ENCODE assay signal across 9 cellular contexts in genomic region chr19:12890299-12890786, GRCh38. TPM values are rescaled to one million over a fixed set of nuclear protein-coding genes. Genes with fewer than 3 reads are reported as not detected.
A peak's percentile ranks its signal among the peaks of the same experiment; 100 is the strongest.
DNase-seq lines count a peak whose midpoint lies in the region; ATAC-seq, FAIRE-seq and TF ChIP-seq lines count a peak whose summit lies in the region.
"Not testable (repeated sequence)": the region's sequence is repeated elsewhere in the genome, so short reads cannot be mapped to it uniquely, and the experiment has no call there.
"Had no signal": no experiment of that assay in that cellular context is flagged by ENCODE, and none has a peak within 500 bp of the region (broad histone marks: within the 10 kb centered on the region; RNA-seq: fewer than 3 reads in every experiment).

No MANE protein-coding gene starts in this region.

- H3K9ac ChIP-seq in KMS-11, result not testable (repeated sequence)
- H3K9ac ChIP-seq in astrocyte (ENCODE audit: low read length), result peak overlapping the region; percentile 33

- H3K4me3 Mint-ChIP-seq in astrocyte (ENCODE audit: unreplicated experiment), result peak overlapping the region; percentile 97

- not testable (repeated sequence) for H3K36me3 ChIP-seq in KMS-11 (ENCODE audit: insufficient read depth); astrocyte (ENCODE audit: insufficient read depth, low read length); lung (ENCODE audit: control insufficient read depth in 2 of 2, insufficient read depth in 2 of 2, low read length in 2 of 2)
- H3K36me3 ChIP-seq in esophagus muscularis mucosa, result peaks cover 13 to 27% (median 26%) of the 10 kb centered on the region in 4 donors
- H3K36me3 ChIP-seq in psoas muscle (ENCODE audit: insufficient read depth in 1 of 2, low read depth in 1 of 2), result peaks cover 0 to 24% of the 10 kb centered on the region in 2 donors
- peaks cover 0 to 19% (median 11%) of the 10 kb centered on the region in 4 donors for H3K36me3 ChIP-seq in upper lobe of left lung

- 34% methylated on average over 10 of the region's 10 CpGs for WGBS in esophagus muscularis mucosa
- 34 to 36% methylated on average over 9 to 10 of the region's 10 CpGs for WGBS in lung, 2 donors
- 29 to 38% (median 32%) methylated on average over 10 of the region's 10 CpGs for WGBS in psoas muscle, 3 donors
- WGBS in upper lobe of left lung, 2 donors, result 27 to 35% methylated on average over 10 of the region's 10 CpGs

- H4K20me1 ChIP-seq in KMS-11 (ENCODE audit: insufficient read depth); astrocyte (ENCODE audit: insufficient read depth, low read length): not testable (repeated sequence)

- not testable (repeated sequence) for TF ChIP-seq POLR2A in esophagus muscularis mucosa (IDR thresholded peaks at IDR 0.05; ENCODE audit: low read depth)
- peak in 1 of 4 donors; percentile 10 for TF ChIP-seq POLR2A in upper lobe of left lung (IDR thresholded peaks at IDR 0.05)

- H3K4me1 Mint-ChIP-seq in astrocyte (ENCODE audit: low read depth, unreplicated experiment), result not testable (repeated sequence)

- H3K27me3 Mint-ChIP-seq in astrocyte (ENCODE audit: low read depth, unreplicated experiment), result peaks cover 20% of the 10 kb centered on the region

- H3K27me3 ChIP-seq in KMS-11 (ENCODE audit: insufficient read depth, low read depth); astrocyte (ENCODE audit: insufficient read depth, low read length); lung (ENCODE audit: control insufficient read depth, insufficient read depth); psoas muscle (ENCODE audit: insufficient read depth in 3 of 3, low read length in 2 of 3); upper lobe of left lung: not testable (repeated sequence)
- H3K27me3 ChIP-seq in esophagus muscularis mucosa, result peaks cover 0 to 22% (median 9%) of the 10 kb centered on the region in 4 donors

- H3K27ac ChIP-seq in KMS-11; astrocyte (ENCODE audit: low read depth, low read length): not testable (repeated sequence)
- H3K27ac ChIP-seq in VCaP (peak overlapping the region; percentile 56), esophagus muscularis mucosa (replicated peaks in 1 of 4) (peak overlapping the region; percentile 55 to 91 (median 80)), lung (ENCODE audit: low read depth in 1 of 2, low read length in 1 of 2) (peak overlapping the region; percentile 77 to 84), psoas muscle (peak overlapping the region; percentile 23), upper lobe of left lung (peak overlapping the region in 3 of 4 donors; percentile 40 to 82 (median 81))

- H3K4me3 ChIP-seq in KMS-11 (IDR thresholded peaks at IDR 0.05; ENCODE audit: insufficient read depth, low read depth, low read length); lung: not testable (repeated sequence)
- peak overlapping the region; percentile 49 for H3K4me3 ChIP-seq in astrocyte (ENCODE audit: insufficient read depth, low read depth, low read length)
- peak overlapping the region; percentile 27 to 98 (median 91) for H3K4me3 ChIP-seq in esophagus muscularis mucosa
- peak overlapping the region; percentile 98 for H3K4me3 ChIP-seq in psoas muscle
- H3K4me3 ChIP-seq in upper lobe of left lung, result peak overlapping the region in 3 of 4 donors; percentile 67 to 93 (median 82)

- FAIRE-seq in astrocyte (lab: Jason Lieb, UNC), result not testable (repeated sequence)

- not testable (repeated sequence) for H3K9me3 ChIP-seq in astrocyte (ENCODE audit: insufficient read depth, low read depth, low read length); esophagus muscularis mucosa; lung (ENCODE audit: control insufficient read depth in 2 of 2, insufficient read depth in 1 of 2, low read length in 1 of 2); psoas muscle; upper lobe of left lung

- H2AFZ ChIP-seq in KMS-11 (ENCODE audit: low read depth) (peak overlapping the region; percentile 39; the same call in 1 of the 2 replicates), astrocyte (ENCODE audit: low read depth, low read length) (peak overlapping the region; percentile 56)

- H3K27ac Mint-ChIP-seq in astrocyte (ENCODE audit: unreplicated experiment), result not testable (repeated sequence)

- peak; percentile 68 for DNase-seq in DMS79 (lab: John Stamatoyannopoulos, UW)
- not testable (repeated sequence) for DNase-seq in astrocyte (ENCODE audit: low read depth); esophagus muscularis mucosa (ENCODE audit: extremely low spot score); lung (ENCODE audit: low spot score); psoas muscle; upper lobe of left lung

- H3K9me3 Mint-ChIP-seq in astrocyte (ENCODE audit: unreplicated experiment), result not testable (repeated sequence)

- H3K4me1 ChIP-seq in KMS-11 (ENCODE audit: low read depth, poor library complexity, severe bottlenecking) (peaks cover 18% of the 10 kb centered on the region), astrocyte (ENCODE audit: insufficient read depth, low read length) (peaks cover 10% of the 10 kb centered on the region), esophagus muscularis mucosa (peaks cover 22 to 32% (median 30%) of the 10 kb centered on the region in 4 donors), lung (ENCODE audit: control insufficient read depth in 2 of 2, insufficient read depth in 2 of 2, low read length in 2 of 2) (peaks cover 0 to 12% of the 10 kb centered on the region in 2 donors), upper lobe of left lung (peaks cover 24 to 33% (median 29%) of the 10 kb centered on the region in 4 donors)
- H3K4me1 ChIP-seq in psoas muscle, result not testable (repeated sequence)

- not testable (repeated sequence) for ATAC-seq in lung (ENCODE audit: insufficient read depth, low FRiP score); psoas muscle; upper lobe of left lung (ENCODE audit: low FRiP score in 2 of 2)

- TF ChIP-seq CTCF in KMS-11 (conservative IDR thresholded peaks at IDR 0.05; ENCODE audit: low read depth, low read length); VCaP (conservative IDR thresholded peaks at IDR 0.05); astrocyte (IDR thresholded peaks at IDR 0.05; ENCODE audit: insufficient read depth, low read depth, low read length); esophagus muscularis mucosa (IDR thresholded peaks at IDR 0.05); lung (IDR thresholded peaks at IDR 0.05; ENCODE audit: control extremely low read depth, extremely low read depth); psoas muscle (IDR thresholded peaks at IDR 0.05); upper lobe of left lung (IDR thresholded peaks at IDR 0.05): not testable (repeated sequence)

- peak overlapping the region; percentile 27; the same call in 1 of the 2 replicates for H3K4me2 ChIP-seq in KMS-11
- peak overlapping the region; percentile 98 for H3K4me2 ChIP-seq in astrocyte (ENCODE audit: low read length)

- intact Hi-C loops in esophagus muscularis mucosa (cut with DNase I), result not testable (repeated sequence)
- intact Hi-C loops in psoas muscle (cut with DNase I), result loop anchor here in 1 of 2 donors (5.0 kb wide), 1 partner anchor 67 kb away; the partner anchor contains the start of gene GADD45GIP1

- not testable (repeated sequence) for TF ChIP-seq EP300 in esophagus muscularis mucosa (IDR thresholded peaks at IDR 0.05); upper lobe of left lung (IDR thresholded peaks at IDR 0.05)

- not testable (repeated sequence) for H3K79me2 ChIP-seq in KMS-11 (ENCODE audit: insufficient read depth, low read depth); astrocyte (ENCODE audit: insufficient read depth, low read length)

- H3K36me3 Mint-ChIP-seq in astrocyte (ENCODE audit: low read depth, unreplicated experiment), result not testable (repeated sequence)

RNA-seq across cellular contexts. Expression of gene GCDH, which starts 0.6 kb away (rescaled TPM):
- total RNA-seq in astrocyte (15.5 and 17.5 TPM in 2 replicates), esophagus muscularis mucosa (10 to 100 TPM; 36.1 to 63.6 (median 52.9) TPM), lung (10 to 100 TPM; 24.0 to 31.3 TPM), psoas muscle (10 to 100 TPM; 18.9 to 45.2 (median 31.2) TPM), upper lobe of left lung (10 to 100 TPM; 19.3 to 47.1 (median 33.3) TPM)
- polyA plus RNA-seq in lung (10 to 100 TPM; 15.6 to 33.8 TPM), psoas muscle (10 to 100 TPM; 21.1 to 28.8 (median 21.9) TPM)

RNA-seq across cellular contexts. Expression of gene KLF1, which starts 3.3 kb away (rescaled TPM):
- total RNA-seq in astrocyte (0.17 TPM in 1 of 2 replicates, not detected in the other), esophagus muscularis mucosa (not detected), lung (1 to 10 TPM in 1 of 2 donors, under 1 TPM in 1; 0.28 to 3.0 TPM), psoas muscle (under 1 TPM in 2 of 4 donors, not detected in 2; 0.34 to 0.37 TPM), upper lobe of left lung (under 1 TPM in 4 of 6 donors, not detected in 2; 0.17 to 0.89 (median 0.42) TPM)
- polyA plus RNA-seq in lung (under 1 TPM; 0.26 to 0.61 TPM), psoas muscle (under 1 TPM in 1 of 3 donors, not detected in 2; 0.18 TPM)
- polyA plus RNA-seq: pancreas had no signal

RNA-seq across cellular contexts. Expression of gene DNASE2, which starts 9.1 kb away (rescaled TPM):
- total RNA-seq in astrocyte (33.1 and 37.8 TPM in 2 replicates), esophagus muscularis mucosa (10 to 100 TPM; 26.6 to 37.4 (median 31.2) TPM), lung (10 to 100 TPM; 31.2 to 68.0 TPM), psoas muscle (10 to 100 TPM in 2 of 4 donors, 1 to 10 TPM in 2; 5.5 to 23.0 (median 13.1) TPM), upper lobe of left lung (10 to 100 TPM; 34.6 to 87.2 (median 60.1) TPM)
- polyA plus RNA-seq in lung (10 to 100 TPM; 32.2 to 72.3 TPM), psoas muscle (10 to 100 TPM in 1 of 3 donors, 1 to 10 TPM in 2; 5.9 to 14.8 (median 7.5) TPM)

RNA-seq across cellular contexts. Expression of gene SYCE2, which starts 28.8 kb away (rescaled TPM):
- 0.50 TPM in 1 of 2 replicates, not detected in the other for total RNA-seq in astrocyte
- under 1 TPM in 1 of 4 donors, not detected in 3; 0.97 TPM for total RNA-seq in esophagus muscularis mucosa
- total RNA-seq in lung, result not detected
- under 1 TPM; 0.13 to 0.28 TPM for polyA plus RNA-seq in lung
- not detected for total RNA-seq in psoas muscle
- under 1 TPM in 1 of 3 donors, not detected in 2; 0.05 TPM for polyA plus RNA-seq in psoas muscle
- total RNA-seq in upper lobe of left lung, result not detected
- total RNA-seq: pancreas had no signal

RNA-seq across cellular contexts. Expression of gene FARSA, which starts 43.2 kb away (rescaled TPM):
- total RNA-seq in astrocyte (76.7 and 80.4 TPM in 2 replicates), esophagus muscularis mucosa (10 to 100 TPM; 21.6 to 49.2 (median 35.8) TPM), lung (10 to 100 TPM; 27.8 to 65.7 TPM), psoas muscle (10 to 100 TPM; 45.9 to 65.1 (median 59.1) TPM), upper lobe of left lung (100 to 1,000 TPM in 1 of 6 donors, 10 to 100 TPM in 5; 35.3 to 104 (median 53.4) TPM)
- polyA plus RNA-seq in lung (10 to 100 TPM; 39.8 to 72.1 TPM), psoas muscle (100 to 1,000 TPM in 1 of 3 donors, 10 to 100 TPM in 2; 61.6 to 161 (median 93.3) TPM)
